Comparison of ENCODE assay signal across 10 cellular contexts in genomic region chrX:129653181-129653984, GRCh38. TPM values are rescaled to one million over a fixed set of nuclear protein-coding genes. Genes with fewer than 3 reads are reported as not detected.
DNase-seq lines count a peak whose midpoint lies in the region; ATAC-seq and TF ChIP-seq lines count a peak whose summit lies in the region.
"Had no signal": no experiment of that assay in that cellular context is flagged by ENCODE, and none has a peak within 500 bp of the region (broad histone marks: within the 10 kb centered on the region; RNA-seq: fewer than 3 reads in every experiment).

No MANE protein-coding gene starts in this region.

- peaks cover 7% of the 10 kb centered on the region for H3K4me1 Mint-ChIP-seq in CD8-positive, alpha-beta T cell (ENCODE audit: low read depth)
- H3K4me1 Mint-ChIP-seq in neural progenitor cell: peaks cover 44% of the 10 kb centered on the region

- CTCF ChIA-PET in CD8-positive, alpha-beta T cell (lab: Charles Lee): interaction anchor here (1.4 to 1.9 kb wide), 2 partner anchors 16 to 272 kb away, joined by 4 to 5 read pairs; no protein-coding TSS in a partner anchor

- POLR2A ChIA-PET in CD8-positive, alpha-beta T cell (lab: Charles Lee): no interaction called here

- H3K9ac ChIP-seq in Karpas-422 (ENCODE audit: low read length) (peak overlapping the region; percentile 50), duodenal mucosa (ENCODE audit: low read depth in 1 of 2, low read length in 2 of 2) (no peak overlapping the region), neural progenitor cell (no peak overlapping the region)

- H3K79me2 ChIP-seq in Karpas-422 (ENCODE audit: low read length) (no peaks in the 10 kb centered on the region), neural progenitor cell (ENCODE audit: low read depth) (no peaks in the 10 kb centered on the region)

- H2AFZ ChIP-seq in Karpas-422 (ENCODE audit: low read length): no peak overlapping the region
- H2AFZ ChIP-seq in neural progenitor cell (replicated peaks): no peak overlapping the region

- ATAC-seq in CD8-positive, alpha-beta T cell: no peak
- ATAC-seq in GM21723 (IDR thresholded peaks at IDR 0.05; ENCODE audit: unreplicated experiment): no peak

- no peaks in the 10 kb centered on the region for H3K9me3 Mint-ChIP-seq in CD8-positive, alpha-beta T cell
- peaks cover 4% of the 10 kb centered on the region for H3K9me3 Mint-ChIP-seq in neural progenitor cell

- peaks cover 12% of the 10 kb centered on the region for H3K27me3 Mint-ChIP-seq in CD8-positive, alpha-beta T cell (ENCODE audit: low read depth)
- H3K27me3 Mint-ChIP-seq in neural progenitor cell (ENCODE audit: insufficient read depth, low read depth): peaks cover 8% of the 10 kb centered on the region

- peak overlapping the region; percentile 68 for H3K4me3 Mint-ChIP-seq in CD8-positive, alpha-beta T cell
- H3K4me3 Mint-ChIP-seq in neural progenitor cell: peak overlapping the region; percentile 85

- no peak overlapping the region for H3K4me3 ChIP-seq in CD8-positive, alpha-beta T cell (ENCODE audit: low read depth, low read length)
- H3K4me3 ChIP-seq in Karpas-422 (ENCODE audit: low read length): peak overlapping the region; percentile 64; the same call in 1 of the 2 replicates
- H3K4me3 ChIP-seq in duodenal mucosa (ENCODE audit: low read depth in 1 of 2, low read length in 2 of 2): peak overlapping the region; percentile 29 to 61
- peak overlapping the region; percentile 55 for H3K4me3 ChIP-seq in neural progenitor cell

- no peak overlapping the region for H3K27ac Mint-ChIP-seq in CD8-positive, alpha-beta T cell
- H3K27ac Mint-ChIP-seq in neural progenitor cell: no peak overlapping the region

- no peaks in the 10 kb centered on the region for H3K9me2 ChIP-seq in Karpas-422 (replicated peaks; ENCODE audit: insufficient read depth, low read length)

- intact Hi-C loops in CD8-positive, alpha-beta T cell (cut with DNase I, micrococcal nuclease): no loop called here

- peak overlapping the region; percentile 65 for H3K4me2 ChIP-seq in Karpas-422 (ENCODE audit: low read depth, low read length, poor library complexity, severe bottlenecking)
- H3K4me2 ChIP-seq in neural progenitor cell: peak overlapping the region; percentile 84

- no peaks in the 10 kb centered on the region for H3K27me3 ChIP-seq in CD8-positive, alpha-beta T cell (ENCODE audit: insufficient read depth, low read length)
- H3K27me3 ChIP-seq in Karpas-422 (ENCODE audit: low read length): no peaks in the 10 kb centered on the region
- H3K27me3 ChIP-seq in duodenal mucosa (ENCODE audit: control insufficient read depth in 1 of 2, insufficient read depth in 2 of 2, low read length in 2 of 2): no peaks in the 10 kb centered on the region
- H3K27me3 ChIP-seq in neural progenitor cell: peaks cover 60% of the 10 kb centered on the region
- H3K27me3 ChIP-seq: SJSA1 had no signal

- peaks cover 10% of the 10 kb centered on the region for H3K4me1 ChIP-seq in CD8-positive, alpha-beta T cell (ENCODE audit: insufficient read depth, low read length)
- H3K4me1 ChIP-seq in Karpas-422 (ENCODE audit: low read length): peaks cover 11% of the 10 kb centered on the region
- H3K4me1 ChIP-seq in duodenal mucosa (ENCODE audit: control insufficient read depth in 1 of 2, insufficient read depth in 2 of 2, low read length in 2 of 2): peaks cover 12 to 14% of the 10 kb centered on the region in 2 donors
- peaks cover 3% of the 10 kb centered on the region for H3K4me1 ChIP-seq in neural progenitor cell

- no peaks in the 10 kb centered on the region for H3K36me3 ChIP-seq in CD8-positive, alpha-beta T cell (ENCODE audit: insufficient read depth, low read length)
- no peaks in the 10 kb centered on the region for H3K36me3 ChIP-seq in Karpas-422 (ENCODE audit: insufficient read depth, low read length)
- H3K36me3 ChIP-seq in duodenal mucosa (ENCODE audit: control insufficient read depth in 1 of 2, insufficient read depth in 2 of 2, low read length in 2 of 2): no peaks in the 10 kb centered on the region
- H3K36me3 ChIP-seq in neural progenitor cell: no peaks in the 10 kb centered on the region
- H3K36me3 ChIP-seq: SJSA1 had no signal

- DNase-seq in CD8-positive, alpha-beta T cell: peak in 1 of 7 experiments; percentile 45
- DNase-seq in Karpas-422 (no peak), neural progenitor cell (ENCODE audit: low spot score) (no peak), NCI-H187 (lab: John Stamatoyannopoulos, UW) (no peak), NCI-H446 treated with DMSO at 0.1 percent for 48 hours (lab: John Stamatoyannopoulos, UW) (no peak), GDM1 (lab: John Stamatoyannopoulos, UW) (no peak)
- DNase-seq: cerebellar nuclear complex had no signal

- no peaks in the 10 kb centered on the region for H3K36me3 Mint-ChIP-seq in CD8-positive, alpha-beta T cell
- no peaks in the 10 kb centered on the region for H3K36me3 Mint-ChIP-seq in neural progenitor cell

- no peaks in the 10 kb centered on the region for H3F3A ChIP-seq in neural progenitor cell (ENCODE audit: low read depth)

- H4K20me1 ChIP-seq in Karpas-422 (ENCODE audit: insufficient read depth, low read depth, low read length) (no peaks in the 10 kb centered on the region), neural progenitor cell (ENCODE audit: low read depth) (no peaks in the 10 kb centered on the region)

- no peak for TF ChIP-seq CTCF in CD8-positive, alpha-beta T cell (IDR thresholded peaks at IDR 0.05)
- no peak for TF ChIP-seq CTCF in neural progenitor cell (IDR thresholded peaks at IDR 0.05)

- H3K27ac ChIP-seq in CD8-positive, alpha-beta T cell (ENCODE audit: low read depth, low read length): no peak overlapping the region
- H3K27ac ChIP-seq in Karpas-422 (ENCODE audit: low read length): no peak overlapping the region
- H3K27ac ChIP-seq in duodenal mucosa (ENCODE audit: low read depth, low read length): no peak overlapping the region
- H3K27ac ChIP-seq in neural progenitor cell: no peak overlapping the region
- H3K27ac ChIP-seq: SJSA1 had no signal

- no peaks in the 10 kb centered on the region for H3K9me3 ChIP-seq in CD8-positive, alpha-beta T cell (ENCODE audit: low read length)
- no peaks in the 10 kb centered on the region for H3K9me3 ChIP-seq in Karpas-422 (ENCODE audit: low read length)
- H3K9me3 ChIP-seq in duodenal mucosa (ENCODE audit: control insufficient read depth in 1 of 2, low read length in 2 of 2): no peaks in the 10 kb centered on the region
- no peaks in the 10 kb centered on the region for H3K9me3 ChIP-seq in neural progenitor cell (ENCODE audit: low read depth)
- H3K9me3 ChIP-seq: SJSA1 had no signal

RNA-seq across cellular contexts. Expression of gene APLN, which starts 1.4 kb away (rescaled TPM):
- total RNA-seq in CD8-positive, alpha-beta T cell: not detected
- not detected in 2 replicates for total RNA-seq in Karpas-422 (2014; rRNA removed; shearing (Covaris generic); ENCODE audit: low replicate concordance)
- 0.22 and 0.46 TPM in 2 replicates for total RNA-seq in neural progenitor cell (ENCODE audit: low replicate concordance)
